8 cellular contexts compared by ENCODE assay signal in genomic region chr19:5680083-5680436, GRCh38.
DNase-seq lines count a peak whose midpoint lies in the region; ATAC-seq and TF ChIP-seq lines count a peak whose summit lies in the region.

No MANE protein-coding gene starts in this region.

- H3K27me3 ChIP-seq in DND-41 (ENCODE audit: insufficient read depth, low read length, poor library complexity) (no peaks in the 10 kb centered on the region), OCI-LY1 (ENCODE audit: insufficient read depth, low read length) (no peaks in the 10 kb centered on the region), endocrine pancreas (ENCODE audit: control insufficient read depth, insufficient read depth, low read length) (no peaks in the 10 kb centered on the region), mucosa of rectum (ENCODE audit: control insufficient read depth in 2 of 2, insufficient read depth in 2 of 2, low read length in 2 of 2) (no peaks in the 10 kb centered on the region)

- H3F3A ChIP-seq in OCI-LY1 (ENCODE audit: insufficient read depth, low read length) = no peaks in the 10 kb centered on the region

- ATAC-seq in DND-41 (ENCODE audit: insufficient read depth, low read depth) (peak; percentile 1; the same call in 1 of the 3 replicates), GM18867 (IDR thresholded peaks at IDR 0.05; ENCODE audit: unreplicated experiment) (no peak)

- TF ChIP-seq CTCF in DND-41 (IDR thresholded peaks at IDR 0.05; ENCODE audit: borderline replicate concordance, extremely low read depth, low read length, poor library complexity, severe bottlenecking) (peak; percentile 4), OCI-LY1 (IDR thresholded peaks at IDR 0.05; ENCODE audit: low read length) (no peak)

- H3K79me2 ChIP-seq in DND-41 (ENCODE audit: insufficient read depth, low read length) = peaks cover 13% of the 10 kb centered on the region
- H3K79me2 ChIP-seq in OCI-LY1 (ENCODE audit: insufficient read depth, low read length) = no peaks in the 10 kb centered on the region

- H3K4me2 ChIP-seq in DND-41 (ENCODE audit: insufficient read depth, low read length) (peak overlapping the region; percentile 96), OCI-LY1 (ENCODE audit: low read length) (peak overlapping the region; percentile 89)

- H3K9ac ChIP-seq in DND-41 (ENCODE audit: low read depth, low read length) (peak overlapping the region; percentile 86), OCI-LY1 (ENCODE audit: low read length) (peak overlapping the region; percentile 87), endocrine pancreas (ENCODE audit: control insufficient read depth, insufficient read depth, low read length) (peak overlapping the region; percentile 95), mucosa of rectum (ENCODE audit: low read depth in 1 of 2, low read length in 2 of 2) (peak overlapping the region; percentile 95 to 98)

- H3K36me3 ChIP-seq in DND-41 (ENCODE audit: insufficient read depth, low read length) (peaks cover 10% of the 10 kb centered on the region; the same call in 1 of the 2 replicates), OCI-LY1 (ENCODE audit: insufficient read depth, low read length) (no peaks in the 10 kb centered on the region), endocrine pancreas (ENCODE audit: control insufficient read depth, insufficient read depth, low read length) (no peaks in the 10 kb centered on the region), mucosa of rectum (ENCODE audit: control insufficient read depth in 2 of 2, insufficient read depth in 2 of 2, low read length in 2 of 2) (peaks cover 0 to 6% of the 10 kb centered on the region in 2 donors)

- peak overlapping the region; percentile 94 for H2AFZ ChIP-seq in DND-41 (ENCODE audit: low read depth, low read length)
- no peak overlapping the region for H2AFZ ChIP-seq in OCI-LY1 (ENCODE audit: low read length)

- peak overlapping the region; percentile 84 for H3K27ac ChIP-seq in DND-41 (ENCODE audit: low read length)
- peak overlapping the region; percentile 37 for H3K27ac ChIP-seq in OCI-LY1 (ENCODE audit: low read depth, low read length, poor library complexity, severe bottlenecking)
- peak overlapping the region; percentile 83 to 88 for H3K27ac ChIP-seq in mucosa of rectum (ENCODE audit: low read depth in 2 of 2, low read length in 2 of 2)

- peaks cover 24% of the 10 kb centered on the region for H3K4me1 ChIP-seq in DND-41 (ENCODE audit: insufficient read depth, low read length)
- H3K4me1 ChIP-seq in OCI-LY1 (ENCODE audit: insufficient read depth, low read length, severe bottlenecking) = peaks cover 14% of the 10 kb centered on the region
- no peaks in the 10 kb centered on the region for H3K4me1 ChIP-seq in endocrine pancreas (ENCODE audit: control insufficient read depth, insufficient read depth, low read length)
- peaks cover 16 to 21% of the 10 kb centered on the region in 2 donors for H3K4me1 ChIP-seq in mucosa of rectum (ENCODE audit: control insufficient read depth in 2 of 2, insufficient read depth in 2 of 2, low read length in 2 of 2)

- no peaks in the 10 kb centered on the region for H3K9me2 ChIP-seq in OCI-LY1 (ENCODE audit: low read depth, low read length)

- H3K9me3 ChIP-seq in DND-41 (ENCODE audit: insufficient read depth, low read length, severe bottlenecking) (no peaks in the 10 kb centered on the region), OCI-LY1 (ENCODE audit: low read length) (no peaks in the 10 kb centered on the region), endocrine pancreas (ENCODE audit: control insufficient read depth, low read length) (no peaks in the 10 kb centered on the region), mucosa of rectum (ENCODE audit: control insufficient read depth in 2 of 2, low read length in 2 of 2) (no peaks in the 10 kb centered on the region)

- DNase-seq in DND-41 (no peak), OCI-M2 (lab: John Stamatoyannopoulos, UW; ENCODE audit: unreplicated experiment) (no peak), HK-2 (ENCODE audit: unreplicated experiment) (no peak), NCI-H345 (lab: John Stamatoyannopoulos, UW) (no peak)

- H3K4me3 ChIP-seq in DND-41 (ENCODE audit: low read depth in 1 of 2, low read length in 2 of 2) (peak overlapping the region; percentile 95 to 97), OCI-LY1 (ENCODE audit: low read depth, low read length, poor library complexity, severe bottlenecking) (peak overlapping the region; percentile 86), endocrine pancreas (ENCODE audit: control insufficient read depth, insufficient read depth, low read length) (peak overlapping the region; percentile 19), mucosa of rectum (ENCODE audit: low read length in 2 of 2) (peak overlapping the region; percentile 98)

- H4K20me1 ChIP-seq in DND-41 (ENCODE audit: insufficient read depth, low read length) (0 out of 2 replicates have a peak, but pooled peaks cover 9% of the 10 kb centered on the region), OCI-LY1 (ENCODE audit: insufficient read depth, low read length) (no peaks in the 10 kb centered on the region)

Comparison
In these comparisons a context has a peak if more than half of its experiments do, and no peak if none do; other contexts are left out.
1. H3K4me3 ChIP-seq: peak in every context shown above with its lines; median percentile 98 in mucosa of rectum; 96 in DND-41; 86 in OCI-LY1; 19 in endocrine pancreas.